Comparison of ENCODE assay signal across 13 cellular contexts in the genomic region with DNA sequence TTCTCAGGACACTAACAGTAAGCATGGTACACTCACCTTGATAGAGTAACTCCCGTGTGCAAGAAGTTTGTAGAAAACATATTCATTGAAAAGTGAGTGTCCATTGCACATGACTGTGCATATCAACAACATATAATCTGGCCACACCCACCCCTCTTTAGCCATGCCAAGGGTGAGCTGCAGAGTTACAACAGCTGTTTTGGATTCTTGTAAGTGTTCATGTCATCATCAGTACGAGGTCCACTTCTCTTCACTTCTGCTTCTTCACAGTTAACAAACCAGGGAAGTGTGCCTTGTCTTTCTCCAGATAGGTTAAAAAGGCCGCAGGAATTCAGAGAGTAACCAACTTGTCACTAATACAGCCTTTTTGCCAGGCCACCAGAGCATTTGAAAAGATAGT.
"Had no signal": no experiment of that assay in that cellular context is flagged by ENCODE, and none has a peak within 500 bp of the region (broad histone marks: within the 10 kb centered on the region; RNA-seq: fewer than 3 reads in every experiment).

No MANE protein-coding gene starts in this region.

- H3K4me1 ChIP-seq: testis had no signal

- FAIRE-seq: endometrium, small intestine had no signal

- H3K4me3 ChIP-seq: adrenal gland, testis had no signal

- H3K9me3 ChIP-seq: adrenal gland, testis had no signal

- ATAC-seq: esophagus mucosa; stimulated activated naive CD8-positive, alpha-beta T cell treated with anti-CD3 and anti-CD28 coated beads, Interleukin-15, amount 100 ng/mL, for 72 hours; T-cell had no signal

- H3K27ac ChIP-seq: adrenal gland, testis had no signal

- H3K27me3 ChIP-seq: adrenal gland, testis had no signal

- H3K36me3 ChIP-seq: adrenal gland had no signal

- DNase-seq: activated CD4-positive, alpha-beta T cell treated with anti-CD3 and anti-CD28 coated beads, Interleukin-2, amount 50 U/mL, for 4 hours; activated CD4-positive, CD25-positive, alpha-beta regulatory T cell treated with anti-CD3 and anti-CD28 coated beads, Interleukin-2, amount 50 U/mL, for 72 hours; activated naive CD4-positive, alpha-beta T cell treated with anti-CD3 and anti-CD28 coated beads, Interleukin-2, amount 50 U/mL, for 16 hours; glutamatergic neuron; nucleus accumbens; small intestine; stimulated activated naive CD8-positive, alpha-beta T cell treated with anti-CD3 and anti-CD28 coated beads, Interleukin-15, amount 100 ng/mL, for 72 hours; T-cell; T-helper 9 cell; testis had no signal
